In the genomic region with DNA sequence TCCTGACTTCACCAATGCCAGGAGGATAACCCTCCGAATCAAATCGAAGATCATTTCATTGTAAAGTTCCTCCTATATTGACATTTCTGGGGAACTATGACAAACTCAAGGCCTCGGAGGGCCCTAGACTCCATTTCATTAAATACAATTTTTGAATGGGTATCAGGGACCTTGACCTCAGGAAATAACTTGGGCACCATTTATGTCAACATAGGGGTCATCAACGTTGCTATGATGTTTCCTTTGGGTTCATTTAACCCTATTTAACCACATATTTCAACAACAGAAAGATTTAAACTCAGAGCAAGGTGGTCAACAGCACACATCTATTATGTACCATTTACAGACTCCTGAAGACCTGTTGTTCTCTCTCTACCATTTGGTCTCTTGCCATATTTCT, we compare ENCODE assay signal across 29 cellular contexts.
"Had no signal": no experiment of that assay in that cellular context is flagged by ENCODE, and none has a peak within 500 bp of the region (broad histone marks: within the 10 kb centered on the region; RNA-seq: fewer than 3 reads in every experiment).

No MANE protein-coding gene starts in this region.

- H3K36me3 Mint-ChIP-seq: stimulated activated effector memory CD8-positive, alpha-beta T cell treated with anti-CD3 and anti-CD28 coated beads, Interleukin-12 subunit alpha, Interleukin-12 subunit beta, amount 100 ng/mL, for 72 hours; stimulated activated memory B cell treated with anti-CD40 and anti-IgM and Interleukin-4, amounts not matched to agents 10 μg/mL and 1 μg/mL and 100 μg/mL, for 72 hours; stimulated activated naive B cell treated with anti-CD40 and anti-IgM and Interleukin-4, amounts not matched to agents 10 μg/mL and 1 μg/mL and 100 μg/mL, for 72 hours; type B pancreatic cell had no signal

- H3K27ac Mint-ChIP-seq: stimulated activated effector memory CD8-positive, alpha-beta T cell treated with anti-CD3 and anti-CD28 coated beads, Interleukin-12 subunit alpha, Interleukin-12 subunit beta, amount 100 ng/mL, for 72 hours; stimulated activated memory B cell treated with anti-CD40 and anti-IgM and Interleukin-4, amounts not matched to agents 10 μg/mL and 1 μg/mL and 100 μg/mL, for 72 hours; stimulated activated naive B cell treated with anti-CD40 and anti-IgM and Interleukin-4, amounts not matched to agents 10 μg/mL and 1 μg/mL and 100 μg/mL, for 72 hours; stimulated activated naive CD8-positive, alpha-beta T cell treated with anti-CD3 and anti-CD28 coated beads, Interleukin-15, amount 100 ng/mL, for 72 hours; stimulated activated naive CD8-positive, alpha-beta T cell treated with anti-CD3 and anti-CD28 coated beads, Interleukin-15, Interleukin-2, amounts not matched to agents 100 ng/mL and 50 ng/mL, for 24 hours; type B pancreatic cell had no signal

- DNase-seq: stimulated activated CD4-positive, alpha-beta T cell treated with anti-CD3 and anti-CD28 coated beads, Interleukin-2, amount 100 ng/mL, for 48 hours; stimulated activated CD4-positive, alpha-beta T cell treated with anti-CD3 and anti-CD28 coated beads, Interleukin-4, amount 100 ng/mL, for 1 hour; stimulated activated CD4-positive, alpha-beta T cell treated with anti-CD3 and anti-CD28 coated beads, Interleukin-4, amount 100 ng/mL, for 24 hours; stimulated activated CD4-positive, alpha-beta T cell treated with anti-CD3 and anti-CD28 coated beads, Interleukin-4, amount 100 ng/mL, for 4 hours; stimulated activated CD8-positive, alpha-beta memory T cell treated with anti-CD3 and anti-CD28 coated beads, Interleukin-4, amount 100 ng/mL, for 48 hours; stimulated activated naive B cell treated with anti-CD40 and anti-IgM and Interleukin-4, amounts not matched to agents 10 μg/mL and 1 μg/mL and 100 μg/mL, for 72 hours; stimulated activated naive CD4-positive, alpha-beta T cell; stimulated activated naive CD4-positive, alpha-beta T cell treated with Interleukin-2 at 50 U/mL for 16 hours; stimulated activated naive CD8-positive, alpha-beta T cell treated with anti-CD3 and anti-CD28 coated beads, Interleukin-15, amount 100 ng/mL, for 72 hours; stimulated activated naive CD8-positive, alpha-beta T cell treated with anti-CD3 and anti-CD28 coated beads, Interleukin-15, Interleukin-2, amounts not matched to agents 100 U/mL and 50 U/mL, for 24 hours; stomach; substantia nigra; testis; thyroid gland; tibial artery; transverse colon; trophoblast cell; upper lobe of left lung; upper lobe of right lung; uterus had no signal

- H3K4me1 ChIP-seq: stomach, suprapubic skin, testis, thyroid gland, tibial artery, tibial nerve, transverse colon, upper lobe of left lung, upper lobe of right lung, uterus, vagina had no signal

- FAIRE-seq: urothelium cell line had no signal

- ATAC-seq: stimulated activated effector memory CD8-positive, alpha-beta T cell treated with anti-CD3 and anti-CD28 coated beads, Interleukin-12 subunit alpha, Interleukin-12 subunit beta, amount 100 ng/mL, for 72 hours; stimulated activated memory B cell treated with anti-CD40 and anti-IgM and Interleukin-4, amounts not matched to agents 10 μg/mL and 1 μg/mL and 100 μg/mL, for 72 hours; stimulated activated naive B cell treated with anti-CD40 and anti-IgM and Interleukin-4, amounts not matched to agents 10 μg/mL and 1 μg/mL and 100 μg/mL, for 72 hours; stimulated activated naive CD8-positive, alpha-beta T cell treated with anti-CD3 and anti-CD28 coated beads, Interleukin-15, amount 100 ng/mL, for 72 hours; stimulated activated naive CD8-positive, alpha-beta T cell treated with anti-CD3 and anti-CD28 coated beads, Interleukin-15, Interleukin-2, amounts not matched to agents 100 U/mL and 50 U/mL, for 24 hours; upper lobe of right lung had no signal

- H3K27me3 ChIP-seq: stomach, suprapubic skin, testis, thyroid gland, tibial artery, tibial nerve, transverse colon, upper lobe of left lung, upper lobe of right lung, uterus, vagina had no signal

- H3K4me3 ChIP-seq: stomach, suprapubic skin, testis, thoracic aorta, thyroid gland, tibial artery, tibial nerve, transverse colon, upper lobe of left lung, upper lobe of right lung, uterus, vagina had no signal

- H3K27me3 Mint-ChIP-seq: stimulated activated memory B cell treated with anti-CD40 and anti-IgM and Interleukin-4, amounts not matched to agents 10 μg/mL and 1 μg/mL and 100 μg/mL, for 72 hours; stimulated activated naive B cell treated with anti-CD40 and anti-IgM and Interleukin-4, amounts not matched to agents 10 μg/mL and 1 μg/mL and 100 μg/mL, for 72 hours; stimulated activated naive CD8-positive, alpha-beta T cell treated with anti-CD3 and anti-CD28 coated beads, Interleukin-15, amount 100 ng/mL, for 72 hours; stimulated activated naive CD8-positive, alpha-beta T cell treated with anti-CD3 and anti-CD28 coated beads, Interleukin-15, Interleukin-2, amounts not matched to agents 100 ng/mL and 50 ng/mL, for 24 hours had no signal

- H3K36me3 ChIP-seq: stomach, suprapubic skin, thoracic aorta, thyroid gland, tibial artery, tibial nerve, transverse colon, upper lobe of left lung, upper lobe of right lung, uterus, vagina had no signal

- H3K4me1 Mint-ChIP-seq: stimulated activated effector memory CD8-positive, alpha-beta T cell treated with anti-CD3 and anti-CD28 coated beads, Interleukin-12 subunit alpha, Interleukin-12 subunit beta, amount 100 ng/mL, for 72 hours; stimulated activated memory B cell treated with anti-CD40 and anti-IgM and Interleukin-4, amounts not matched to agents 10 μg/mL and 1 μg/mL and 100 μg/mL, for 72 hours; stimulated activated naive B cell treated with anti-CD40 and anti-IgM and Interleukin-4, amounts not matched to agents 10 μg/mL and 1 μg/mL and 100 μg/mL, for 72 hours; stimulated activated naive CD8-positive, alpha-beta T cell treated with anti-CD3 and anti-CD28 coated beads, Interleukin-15, amount 100 ng/mL, for 72 hours had no signal

- H3K27ac ChIP-seq: stomach, suprapubic skin, testis, thoracic aorta, thyroid gland, tibial artery, tibial nerve, transverse colon, upper lobe of left lung, upper lobe of right lung, uterus, vagina had no signal

- H3K4me3 Mint-ChIP-seq: stimulated activated effector memory CD8-positive, alpha-beta T cell treated with anti-CD3 and anti-CD28 coated beads, Interleukin-12 subunit alpha, Interleukin-12 subunit beta, amount 100 ng/mL, for 72 hours; stimulated activated memory B cell treated with anti-CD40 and anti-IgM and Interleukin-4, amounts not matched to agents 10 μg/mL and 1 μg/mL and 100 μg/mL, for 72 hours; stimulated activated naive B cell treated with anti-CD40 and anti-IgM and Interleukin-4, amounts not matched to agents 10 μg/mL and 1 μg/mL and 100 μg/mL, for 72 hours; stimulated activated naive CD8-positive, alpha-beta T cell treated with anti-CD3 and anti-CD28 coated beads, Interleukin-15, amount 100 ng/mL, for 72 hours; stimulated activated naive CD8-positive, alpha-beta T cell treated with anti-CD3 and anti-CD28 coated beads, Interleukin-15, Interleukin-2, amounts not matched to agents 100 ng/mL and 50 ng/mL, for 24 hours; type B pancreatic cell had no signal

- H3K9me3 ChIP-seq: suprapubic skin, testis, thoracic aorta, thyroid gland, transverse colon, upper lobe of left lung, uterus, vagina had no signal
